In genomic region chr2:160736629-160737028, GRCh38 we compare ENCODE assay signal across 1 cellular context.
TF ChIP-seq lines count a peak whose summit lies in the region.

No MANE protein-coding gene starts in this region.

TF ChIP-seq in HepG2, 621 proteins besides CTCF, POLR2A, EP300 and RAD21 (continued from another document):
- no peak for TF ChIP-seq E2F2 (CRISPR knock-in tag; IDR thresholded peaks at IDR 0.05; ENCODE audit: borderline replicate concordance)
- no peak for TF ChIP-seq AFF4 (CRISPR knock-in tag; IDR thresholded peaks at IDR 0.05)
- no peak for TF ChIP-seq ZNF563 (CRISPR knock-in tag; IDR thresholded peaks at IDR 0.05)
- TF ChIP-seq ETV6 (CRISPR knock-in tag; conservative IDR thresholded peaks at IDR 0.05), result no peak
- TF ChIP-seq CREBL2 (CRISPR knock-in tag; IDR thresholded peaks at IDR 0.05; ENCODE audit: borderline replicate concordance), result no peak
- no peak for TF ChIP-seq BATF2 (CRISPR knock-in tag; IDR thresholded peaks at IDR 0.05)
- TF ChIP-seq NRL (CRISPR knock-in tag; IDR thresholded peaks at IDR 0.05; ENCODE audit: borderline replicate concordance), result no peak
- no peak for TF ChIP-seq NFAT5 (CRISPR knock-in tag; IDR thresholded peaks at IDR 0.05)
- no peak for TF ChIP-seq ZNF598 (CRISPR knock-in tag; IDR thresholded peaks at IDR 0.05; ENCODE audit: borderline replicate concordance)
- TF ChIP-seq CBFB (CRISPR knock-in tag; IDR thresholded peaks at IDR 0.05), result no peak
- no peak for TF ChIP-seq MXD4 (CRISPR knock-in tag; IDR thresholded peaks at IDR 0.05)
- no peak for TF ChIP-seq HDAC1 (CRISPR knock-in tag; IDR thresholded peaks at IDR 0.05)
TF ChIP-seq in HepG2: peak in this region for 0.
